In genomic region chr13:93947651-93948050, GRCh38 we compare ENCODE assay signal across 21 cellular contexts.
A peak's percentile ranks its signal among the peaks of the same experiment; 100 is the strongest.
DNase-seq lines count a peak whose midpoint lies in the region; ATAC-seq and TF ChIP-seq lines count a peak whose summit lies in the region.
"Had no signal": no experiment of that assay in that cellular context is flagged by ENCODE, and none has a peak within 500 bp of the region (broad histone marks: within the 10 kb centered on the region; RNA-seq: fewer than 3 reads in every experiment).

No MANE protein-coding gene starts in this region.

- CTCF ChIA-PET in HEK293T (lab: Yijun Ruan, JAX): no interaction called here

- ATAC-seq in left ventricle myocardium superior: no peak
- ATAC-seq in HG03521 (IDR thresholded peaks at IDR 0.05; ENCODE audit: unreplicated experiment): no peak
- ATAC-seq: A549; CD8-positive, alpha-beta T cell; GM12878 had no signal

- intact Hi-C loops in left ventricle myocardium superior (cut with micrococcal nuclease): no loop called here

- H3K4me3 ChIP-seq in BLaER1 (no peak overlapping the region), MM.1S (ENCODE audit: low read length) (0 out of 2 replicates have a peak overlapping the region, but pooled peaks have one; percentile 11)
- H3K4me3 ChIP-seq: A549, GM12878 had no signal

- DNase-seq in COLO829 (ENCODE audit: low spot score) (peak; percentile 18), MM.1S (peak; percentile 78), left ventricle myocardium superior (no peak), HEK293T (ENCODE audit: extremely low spot score) (no peak)
- DNase-seq: AML-193; CD4-positive, alpha-beta T cell; CD8-positive, alpha-beta T cell; COR-L47; DMS 273 treated with DMSO at 0.1 percent for 48 hours; DMS153; DMS53; DND-41; EL; GDM1 had no signal

- no peaks in the 10 kb centered on the region for H3K36me3 ChIP-seq in BLaER1
- H3K36me3 ChIP-seq in MM.1S (replicated peaks; ENCODE audit: insufficient read depth, low read length): no peaks in the 10 kb centered on the region

- H3K27ac ChIP-seq in BLaER1 (peak overlapping the region; percentile 7; the same call in 1 of the 2 replicates), MM.1S (ENCODE audit: low read length) (no peak overlapping the region), VCaP (peak overlapping the region; percentile 41)
- H3K27ac ChIP-seq: 22Rv1, A549, C4-2B had no signal

- POLR2A ChIA-PET in HEK293T (lab: Yijun Ruan, JAX): no interaction called here

- H3K9me3 ChIP-seq in BLaER1: no peaks in the 10 kb centered on the region
- no peaks in the 10 kb centered on the region for H3K9me3 ChIP-seq in MM.1S (replicated peaks; ENCODE audit: insufficient read depth, low read length)
- H3K9me3 ChIP-seq: A549 had no signal

- H3K79me2 ChIP-seq in MM.1S (ENCODE audit: low read length): no peaks in the 10 kb centered on the region

- H4K20me1 ChIP-seq in BLaER1: no peaks in the 10 kb centered on the region
- H4K20me1 ChIP-seq in MM.1S (ENCODE audit: insufficient read depth, low read length): no peaks in the 10 kb centered on the region

- H3F3A ChIP-seq in MM.1S (ENCODE audit: insufficient read depth, low read length): peaks cover 8% of the 10 kb centered on the region; the same call in 1 of the 2 replicates

- H3K4me1 ChIP-seq in BLaER1: peaks cover 38% of the 10 kb centered on the region
- H3K4me1 ChIP-seq in MM.1S (ENCODE audit: low read length): peaks cover 8% of the 10 kb centered on the region
- H3K4me1 ChIP-seq: A549 had no signal

- H3K4me2 ChIP-seq in BLaER1: peak overlapping the region; percentile 55
- H3K4me2 ChIP-seq in MM.1S (ENCODE audit: low read depth, low read length): peak overlapping the region; percentile 24; the same call in 1 of the 2 replicates
- H3K4me2 ChIP-seq: A549 had no signal

- no peaks in the 10 kb centered on the region for H3K27me3 ChIP-seq in BLaER1
- peaks cover 4% of the 10 kb centered on the region; the same call in 1 of the 2 replicates for H3K27me3 ChIP-seq in MM.1S (replicated peaks; ENCODE audit: insufficient read depth, low read length)

- TF ChIP-seq CTCF in MM.1S (IDR thresholded peaks at IDR 0.05; ENCODE audit: low read length) (no peak), VCaP (conservative IDR thresholded peaks at IDR 0.05) (no peak)

- H3K9ac ChIP-seq in BLaER1: no peak overlapping the region
- no peak overlapping the region for H3K9ac ChIP-seq in MM.1S (ENCODE audit: low read length)

- H2AFZ ChIP-seq in MM.1S (ENCODE audit: low read length): no peak overlapping the region

- no peaks in the 10 kb centered on the region for H3K9me2 ChIP-seq in MM.1S (replicated peaks; ENCODE audit: insufficient read depth, low read length)

TF ChIP-seq in HEK293T, 16 proteins besides CTCF, POLR2A, EP300 and RAD21:
- TF ChIP-seq TARDBP (IDR thresholded peaks at IDR 0.05) (no peak), ZNF384 (IDR thresholded peaks at IDR 0.05) (no peak), FOXM1 (IDR thresholded peaks at IDR 0.05; ENCODE audit: borderline replicate concordance) (no peak)

Comparison
In these comparisons a context has a peak if more than half of its experiments do, and no peak if none do; other contexts are left out.
1. DNase-seq: peak in COLO829 (single experiment) and MM.1S (single experiment); none in left ventricle myocardium superior (single experiment) and HEK293T (single experiment).